1 cellular context compared by ENCODE assay signal in the genomic region with DNA sequence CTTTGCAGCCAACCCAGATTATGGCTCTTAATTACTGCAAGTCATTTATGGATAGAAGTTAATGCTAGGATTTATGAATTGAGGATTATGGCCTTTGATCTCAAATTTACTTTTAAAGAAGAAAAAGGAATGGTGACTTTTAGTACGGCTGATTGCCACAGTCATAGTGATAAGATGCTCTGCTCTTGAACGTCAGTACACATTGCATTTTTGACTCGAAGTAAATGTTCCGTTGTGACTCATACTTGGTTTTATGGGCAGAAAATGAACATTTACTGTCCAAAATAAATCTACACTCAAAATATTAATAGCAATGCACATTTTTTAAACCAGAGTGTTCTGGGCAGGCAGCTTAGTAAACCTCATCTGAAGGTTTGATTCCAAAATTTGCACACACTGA.
TF ChIP-seq lines count a peak whose summit lies in the region.

No MANE protein-coding gene starts in this region.

TF ChIP-seq in SK-N-SH, 30 proteins besides CTCF, POLR2A, EP300 and RAD21 (continued from another document):
- TF ChIP-seq MAX (IDR thresholded peaks at IDR 0.05; ENCODE audit: low read depth) (no peak), YY1 (IDR thresholded peaks at IDR 0.05; ENCODE audit: low read depth) (no peak), CHD2 (IDR thresholded peaks at IDR 0.05; ENCODE audit: low read length, partially characterized antibody) (no peak), TEAD4 (IDR thresholded peaks at IDR 0.05; ENCODE audit: borderline replicate concordance, insufficient read depth) (no peak), IRF3 (IDR thresholded peaks at IDR 0.05; ENCODE audit: low read depth, low read length) (no peak), MXI1 (IDR thresholded peaks at IDR 0.05; ENCODE audit: low read depth, low read length) (no peak)
- TF ChIP-seq, protein P1, sequence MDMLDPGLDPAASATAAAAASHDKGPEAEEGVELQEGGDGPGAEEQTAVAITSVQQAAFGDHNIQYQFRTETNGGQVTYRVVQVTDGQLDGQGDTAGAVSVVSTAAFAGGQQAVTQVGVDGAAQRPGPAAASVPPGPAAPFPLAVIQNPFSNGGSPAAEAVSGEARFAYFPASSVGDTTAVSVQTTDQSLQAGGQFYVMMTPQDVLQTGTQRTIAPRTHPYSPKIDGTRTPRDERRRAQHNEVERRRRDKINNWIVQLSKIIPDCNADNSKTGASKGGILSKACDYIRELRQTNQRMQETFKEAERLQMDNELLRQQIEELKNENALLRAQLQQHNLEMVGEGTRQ (IDR thresholded peaks at IDR 0.05; ENCODE audit: borderline replicate concordance, low read depth, low read length) = no peak
